Comparison of ENCODE assay signal across 19 cellular contexts in genomic region chr6:169243154-169243553, GRCh38. TPM values are rescaled to one million over a fixed set of nuclear protein-coding genes. Genes with fewer than 3 reads are reported as not detected.
DNase-seq lines count a peak whose midpoint lies in the region; ATAC-seq lines count a peak whose summit lies in the region.
"Had no signal": no experiment of that assay in that cellular context is flagged by ENCODE, and none has a peak within 500 bp of the region (broad histone marks: within the 10 kb centered on the region; RNA-seq: fewer than 3 reads in every experiment).

No MANE protein-coding gene starts in this region.

- peak; percentile 4 to 22 for DNase-seq in stimulated activated naive CD8-positive, alpha-beta T cell treated with anti-CD3 and anti-CD28 coated beads, Interleukin-15, amount 100 ng/mL, for 72 hours
- no peak for DNase-seq in stimulated activated naive CD8-positive, alpha-beta T cell treated with anti-CD3 and anti-CD28 coated beads, Interleukin-15, Interleukin-2, amounts not matched to agents 100 U/mL and 50 U/mL, for 24 hours
- DNase-seq in mesenchymal stem cell (no peak), Right ventricle myocardium superior (no peak)
- DNase-seq: DMS79, HCEC 1CT, Karpas-422, NCI-H1417, NCI-H1694 treated with DMSO at 0.1 percent for 48 hours, NCI-H2081 treated with DMSO at 0.1 percent for 48 hours, NCI-H2171 treated with DMSO at 0.1 percent for 48 hours, NCI-H526 had no signal

- peak overlapping the region in 1 of 2 experiments; percentile 2 for H3K4me3 ChIP-seq in mesenchymal stem cell (ENCODE audit: insufficient read depth in 1 of 2, low read depth in 1 of 2, low read length in 2 of 2)
- H3K4me3 ChIP-seq: GM23338 had no signal

- no peak overlapping the region for H4K91ac ChIP-seq in mesenchymal stem cell (ENCODE audit: low read length)

- no peak overlapping the region for H2AK5ac ChIP-seq in mesenchymal stem cell (ENCODE audit: low read length, severe bottlenecking)

- no peak overlapping the region for H3K18ac ChIP-seq in mesenchymal stem cell (ENCODE audit: low read depth in 1 of 2, low read length in 2 of 2)

- H3K27ac ChIP-seq in mesenchymal stem cell (ENCODE audit: low read length, poor library complexity, severe bottlenecking) (no peak overlapping the region), temporal lobe (ENCODE audit: low read depth, low read length) (peak overlapping the region; percentile 90)

- H3K14ac ChIP-seq in mesenchymal stem cell (ENCODE audit: low read length in 2 of 2) = no peak overlapping the region

- no peak overlapping the region for H3K4me2 ChIP-seq in mesenchymal stem cell (ENCODE audit: low read length, poor library complexity, severe bottlenecking)
- H3K4me2 ChIP-seq: GM23338 had no signal

- no peak overlapping the region for H3K4me3 Mint-ChIP-seq in stimulated activated naive CD8-positive, alpha-beta T cell treated with anti-CD3 and anti-CD28 coated beads, Interleukin-15, amount 100 ng/mL, for 72 hours
- H3K4me3 Mint-ChIP-seq: CD4-positive, CD25-positive, alpha-beta regulatory T cell; GM23338; IgD-negative memory B cell had no signal

- peaks cover 9% of the 10 kb centered on the region for H3K27me3 Mint-ChIP-seq in stimulated activated naive CD8-positive, alpha-beta T cell treated with anti-CD3 and anti-CD28 coated beads, Interleukin-15, amount 100 ng/mL, for 72 hours
- H3K27me3 Mint-ChIP-seq: CD4-positive, CD25-positive, alpha-beta regulatory T cell had no signal

- H3K9me3 ChIP-seq in mesenchymal stem cell (ENCODE audit: control insufficient read depth, low read length) = peaks cover 5% of the 10 kb centered on the region

- no peak overlapping the region for H4K8ac ChIP-seq in mesenchymal stem cell (ENCODE audit: low read length)

- no peak overlapping the region for H2BK120ac ChIP-seq in mesenchymal stem cell (ENCODE audit: low read depth, low read length)

- H3K4me1 ChIP-seq in mesenchymal stem cell (ENCODE audit: control insufficient read depth, insufficient read depth, low read depth, low read length) = peaks cover 4% of the 10 kb centered on the region

- H2AFZ ChIP-seq in mesenchymal stem cell (ENCODE audit: low read depth, low read length) = no peak overlapping the region
- H2AFZ ChIP-seq: GM23338 had no signal

- intact Hi-C loops in Right ventricle myocardium superior (cut with DNase I) = no loop called here

- no peak overlapping the region for H3K4ac ChIP-seq in mesenchymal stem cell (ENCODE audit: low read depth in 1 of 2, low read length in 2 of 2)

- no peaks in the 10 kb centered on the region for H3K27me3 ChIP-seq in mesenchymal stem cell (ENCODE audit: control insufficient read depth in 1 of 2, insufficient read depth in 1 of 2, low read length in 2 of 2)

- H3K27ac Mint-ChIP-seq in stimulated activated naive CD8-positive, alpha-beta T cell treated with anti-CD3 and anti-CD28 coated beads, Interleukin-15, amount 100 ng/mL, for 72 hours = no peak overlapping the region
- H3K27ac Mint-ChIP-seq: CD4-positive, CD25-positive, alpha-beta regulatory T cell; GM23338; IgD-negative memory B cell had no signal

- H3K9me3 Mint-ChIP-seq in stimulated activated naive CD8-positive, alpha-beta T cell treated with anti-CD3 and anti-CD28 coated beads, Interleukin-15, amount 100 ng/mL, for 72 hours = peaks cover 8 to 12% of the 10 kb centered on the region in 2 donors

- H3K4me1 Mint-ChIP-seq in stimulated activated naive CD8-positive, alpha-beta T cell treated with anti-CD3 and anti-CD28 coated beads, Interleukin-15, amount 100 ng/mL, for 72 hours = no peaks in the 10 kb centered on the region
- H3K4me1 Mint-ChIP-seq: CD4-positive, CD25-positive, alpha-beta regulatory T cell; GM23338; IgD-negative memory B cell had no signal

- 81% methylated on average over 10 of the region's 10 CpGs for WGBS in mesenchymal stem cell

- no peaks in the 10 kb centered on the region for H3K79me1 ChIP-seq in mesenchymal stem cell (replicated peaks; ENCODE audit: low read length, poor library complexity, severe bottlenecking)

- no peak overlapping the region for H2BK12ac ChIP-seq in mesenchymal stem cell (ENCODE audit: low read length in 2 of 2)

- no peak overlapping the region for H2BK15ac ChIP-seq in mesenchymal stem cell (ENCODE audit: low read depth, poor library complexity, severe bottlenecking)

- H3K23ac ChIP-seq in mesenchymal stem cell (ENCODE audit: low read length in 2 of 2) = no peak overlapping the region

- no peak overlapping the region for H2BK5ac ChIP-seq in mesenchymal stem cell (ENCODE audit: low read depth, low read length, poor library complexity, severe bottlenecking)

- ATAC-seq in stimulated activated naive CD8-positive, alpha-beta T cell treated with anti-CD3 and anti-CD28 coated beads, Interleukin-15, amount 100 ng/mL, for 72 hours = peak; percentile 19
- ATAC-seq in stimulated activated naive CD8-positive, alpha-beta T cell treated with anti-CD3 and anti-CD28 coated beads, Interleukin-15, Interleukin-2, amounts not matched to agents 100 U/mL and 50 U/mL, for 24 hours = no peak
- ATAC-seq in HG03565 (IDR thresholded peaks at IDR 0.05; ENCODE audit: unreplicated experiment) (no peak), Right ventricle myocardium superior (ENCODE audit: poor library complexity) (no peak), HG02981 (IDR thresholded peaks at IDR 0.05; ENCODE audit: unreplicated experiment) (no peak)
- ATAC-seq: GM23338, Right ventricle myocardium inferior had no signal

- peaks cover 53 to 99% of the 10 kb centered on the region in 2 experiments for H3K36me3 ChIP-seq in mesenchymal stem cell (ENCODE audit: control insufficient read depth in 1 of 2, insufficient read depth in 2 of 2, low read depth in 1 of 2, low read length in 2 of 2)

- H3K9ac ChIP-seq in mesenchymal stem cell (ENCODE audit: low read length) = peak overlapping the region; percentile 47

RNA-seq across cellular contexts. Expression of gene THBS2, which starts 10.5 kb away (rescaled TPM):
- 1.1 TPM for polyA plus RNA-seq in mesenchymal stem cell (2013, experiment 1 of 2)
- 1.2 TPM for polyA plus RNA-seq in mesenchymal stem cell (2013, experiment 2 of 2)
- total RNA-seq in temporal lobe (11.3 TPM), Right ventricle myocardium superior (8.6 TPM)
- total RNA-seq: CD4-positive, CD25-positive, alpha-beta regulatory T cell had no signal

Comparison
In these comparisons a context has a peak if more than half of its experiments do, and no peak if none do; other contexts are left out.
1. DNase-seq: peak in stimulated activated naive CD8-positive, alpha-beta T cell treated with anti-CD3 and anti-CD28 coated beads, Interleukin-15, amount 100 ng/mL, for 72 hours (2 of 2); none in stimulated activated naive CD8-positive, alpha-beta T cell treated with anti-CD3 and anti-CD28 coated beads, Interleukin-15, Interleukin-2, amounts not matched to agents 100 U/mL and 50 U/mL, for 24 hours (single experiment), mesenchymal stem cell (single experiment) and Right ventricle myocardium superior (single experiment).